ENCODE assay signal across 1 cellular context in genomic region chr12:120814203-120814902, GRCh38.
A peak's percentile ranks its signal among the peaks of the same experiment; 100 is the strongest.
TF ChIP-seq lines count a peak whose summit lies in the region.

No MANE protein-coding gene starts in this region.

TF ChIP-seq in SK-N-SH, 30 proteins besides CTCF, POLR2A, EP300 and RAD21 (continued from another document):
- peak; percentile 46; the same call in 1 of the 2 replicates for TF ChIP-seq REST (IDR thresholded peaks at IDR 0.05; ENCODE audit: low read depth, low read length)
TF ChIP-seq in SK-N-SH: peak in this region for 1.
